Comparison of ENCODE assay signal across 20 cellular contexts in genomic region chr13:67146523-67147130, GRCh38.
DNase-seq lines count a peak whose midpoint lies in the region; ATAC-seq and TF ChIP-seq lines count a peak whose summit lies in the region.
"Had no signal": no experiment of that assay in that cellular context is flagged by ENCODE, and none has a peak within 500 bp of the region (broad histone marks: within the 10 kb centered on the region; RNA-seq: fewer than 3 reads in every experiment).

No MANE protein-coding gene starts in this region.

- no peaks in the 10 kb centered on the region for H3K36me3 Mint-ChIP-seq in naive B cell
- H3K36me3 Mint-ChIP-seq in activated T-cell treated with anti-CD3 and anti-CD28 coated beads, Interleukin-2, amount 50 U/mL, for 72 hours (ENCODE audit: insufficient read depth in 2 of 2) = no peaks in the 10 kb centered on the region
- H3K36me3 Mint-ChIP-seq: CD8-positive, alpha-beta T cell had no signal

- H3K27me3 ChIP-seq in left ventricle myocardium inferior (ENCODE audit: low read depth) = no peaks in the 10 kb centered on the region
- H3K27me3 ChIP-seq in suprapubic skin = no peaks in the 10 kb centered on the region
- no peaks in the 10 kb centered on the region for H3K27me3 ChIP-seq in A673 (replicated peaks; ENCODE audit: insufficient read depth, low read depth, low read length, poor library complexity)
- H3K27me3 ChIP-seq: gastrocnemius medialis, upper lobe of left lung had no signal

- no peak for DNase-seq in left ventricle myocardium inferior
- no peak for DNase-seq in Right ventricle myocardium inferior (ENCODE audit: missing footprints)
- no peak for DNase-seq in naive B cell
- DNase-seq in suprapubic skin (ENCODE audit: low spot score in 2 of 2) = no peak
- DNase-seq in T1000 (lab: John Stamatoyannopoulos, UW) = no peak
- no peak for DNase-seq in A673 (ENCODE audit: low spot score)
- no peak for DNase-seq in activated T-cell treated with anti-CD3 and anti-CD28 coated beads, Interleukin-2, amount 50 U/mL, for 72 hours
- DNase-seq: ACHN; CD8-positive, alpha-beta T cell; DND-41; gastrocnemius medialis; H9; NCI-H146; NCI-H226; NK-92 treated with Interleukin-12 subunit alpha and Interleukin-12 subunit beta, amount 100 ng/mL, for 24 hours; stimulated activated CD4-positive, alpha-beta T cell treated with anti-CD3 and anti-CD28 coated beads, Interleukin-15, amount 100 ng/mL, for 24 hours; stimulated activated naive CD4-positive, alpha-beta T cell treated with Interleukin-2 at 50 U/mL for 16 hours; upper lobe of left lung had no signal

- no peaks in the 10 kb centered on the region for H3K9me3 Mint-ChIP-seq in naive B cell
- no peaks in the 10 kb centered on the region for H3K9me3 Mint-ChIP-seq in activated T-cell treated with anti-CD3 and anti-CD28 coated beads, Interleukin-2, amount 50 U/mL, for 72 hours
- H3K9me3 Mint-ChIP-seq: CD8-positive, alpha-beta T cell; H9 had no signal

- H3K27ac Mint-ChIP-seq in naive B cell = peak overlapping the region; percentile 69 to 94 (median 86)
- no peak overlapping the region for H3K27ac Mint-ChIP-seq in activated T-cell treated with anti-CD3 and anti-CD28 coated beads, Interleukin-2, amount 50 U/mL, for 72 hours
- H3K27ac Mint-ChIP-seq: CD8-positive, alpha-beta T cell had no signal

- no peak for TF ChIP-seq CTCF in left ventricle myocardium inferior (IDR thresholded peaks at IDR 0.05; ENCODE audit: borderline replicate concordance)
- no peak for TF ChIP-seq CTCF in suprapubic skin (IDR thresholded peaks at IDR 0.05)
- TF ChIP-seq CTCF in A673 (conservative IDR thresholded peaks at IDR 0.05; ENCODE audit: low read depth, low read length) = no peak

- H3K36me3 ChIP-seq in left ventricle myocardium inferior (no peaks in the 10 kb centered on the region), suprapubic skin (no peaks in the 10 kb centered on the region), A673 (ENCODE audit: insufficient read depth, low read length, poor library complexity, severe bottlenecking) (no peaks in the 10 kb centered on the region)
- H3K36me3 ChIP-seq: gastrocnemius medialis, prostate gland, upper lobe of left lung had no signal

- POLR2A ChIA-PET in A673 (lab: Charles Lee; ENCODE audit: low non-redundant PET) = no interaction called here

- no peak for TF ChIP-seq POLR2A in suprapubic skin (IDR thresholded peaks at IDR 0.05)

- CTCF ChIA-PET in A673 (lab: Charles Lee) = no interaction called here

- H3K4me3 Mint-ChIP-seq in naive B cell = peak overlapping the region; percentile 65 to 90 (median 77)
- no peak overlapping the region for H3K4me3 Mint-ChIP-seq in activated T-cell treated with anti-CD3 and anti-CD28 coated beads, Interleukin-2, amount 50 U/mL, for 72 hours
- H3K4me3 Mint-ChIP-seq: CD8-positive, alpha-beta T cell; H9 had no signal

- ATAC-seq in Right ventricle myocardium inferior = no peak
- ATAC-seq in naive B cell (ENCODE audit: low read depth in 2 of 2) = peak; percentile 25 to 33
- ATAC-seq in activated T-cell treated with anti-CD3 and anti-CD28 coated beads, Interleukin-2, amount 50 U/mL, for 72 hours (replicated peaks in 1 of 2) = no peak
- ATAC-seq: CD8-positive, alpha-beta T cell had no signal

- no TSS peak for BruUV-seq in A673 (replicated peaks; lab: Mats Ljungman, UMichigan)

- 66% methylated on average over 4 of the region's 4 CpGs for WGBS in suprapubic skin

- intact Hi-C loops in left ventricle myocardium inferior (cut with micrococcal nuclease) = no loop called here
- intact Hi-C loops in Right ventricle myocardium inferior (cut with DNase I) = loop anchor here (5.0 kb wide), 2 partner anchors 54 to 76 kb away; no protein-coding TSS in a partner anchor
- intact Hi-C loops in A673 (cut with micrococcal nuclease; ENCODE audit: unreplicated experiment) = no loop called here

- H3K27me3 Mint-ChIP-seq in naive B cell = no peaks in the 10 kb centered on the region
- no peaks in the 10 kb centered on the region for H3K27me3 Mint-ChIP-seq in activated T-cell treated with anti-CD3 and anti-CD28 coated beads, Interleukin-2, amount 50 U/mL, for 72 hours (ENCODE audit: low read depth)

- H3K9me3 ChIP-seq in left ventricle myocardium inferior (replicated peaks) (no peaks in the 10 kb centered on the region), suprapubic skin (no peaks in the 10 kb centered on the region), A673 (ENCODE audit: low read depth, low read length, poor library complexity, severe bottlenecking) (no peaks in the 10 kb centered on the region)
- H3K9me3 ChIP-seq: gastrocnemius medialis, prostate gland, upper lobe of left lung had no signal

- H3K27ac ChIP-seq in left ventricle myocardium inferior (replicated peaks) = peak overlapping the region; percentile 87
- H3K27ac ChIP-seq in cingulate gyrus (ENCODE audit: low read depth, low read length) = peak overlapping the region; percentile 39
- H3K27ac ChIP-seq in suprapubic skin = no peak overlapping the region
- H3K27ac ChIP-seq in A673 (ENCODE audit: low read depth, low read length, poor library complexity, severe bottlenecking) = no peak overlapping the region
- H3K27ac ChIP-seq: prostate gland had no signal

- no peak for TF ChIP-seq EP300 in suprapubic skin (IDR thresholded peaks at IDR 0.05)

- peaks cover 30 to 39% (median 35%) of the 10 kb centered on the region in 3 donors for H3K4me1 Mint-ChIP-seq in naive B cell
- no peaks in the 10 kb centered on the region for H3K4me1 Mint-ChIP-seq in activated T-cell treated with anti-CD3 and anti-CD28 coated beads, Interleukin-2, amount 50 U/mL, for 72 hours (ENCODE audit: low read depth)

- H3K4me1 ChIP-seq in left ventricle myocardium inferior = peaks cover 56% of the 10 kb centered on the region
- H3K4me1 ChIP-seq in suprapubic skin = peaks cover 2% of the 10 kb centered on the region
- no peaks in the 10 kb centered on the region for H3K4me1 ChIP-seq in A673 (ENCODE audit: insufficient read depth, low read length, poor library complexity, severe bottlenecking)
- H3K4me1 ChIP-seq: prostate gland had no signal

- H3K4me3 ChIP-seq in left ventricle myocardium inferior = peak overlapping the region; percentile 46
- H3K4me3 ChIP-seq in suprapubic skin = no peak overlapping the region
- H3K4me3 ChIP-seq in A673 (ENCODE audit: low read depth, low read length, poor library complexity, severe bottlenecking) = no peak overlapping the region
- H3K4me3 ChIP-seq: prostate gland, upper lobe of left lung had no signal

Comparison
In these comparisons a context has a peak if more than half of its experiments do, and no peak if none do; other contexts are left out.
1. H3K27ac ChIP-seq: peak in left ventricle myocardium inferior (single experiment) and cingulate gyrus (single experiment); none in suprapubic skin (single experiment) and A673 (single experiment).
2. ATAC-seq: peak in naive B cell (2 of 2); none in Right ventricle myocardium inferior (single experiment) and activated T-cell treated with anti-CD3 and anti-CD28 coated beads, Interleukin-2, amount 50 U/mL, for 72 hours (0 of 2).
3. H3K4me3 Mint-ChIP-seq: peak in naive B cell (8 of 8); none in activated T-cell treated with anti-CD3 and anti-CD28 coated beads, Interleukin-2, amount 50 U/mL, for 72 hours (0 of 2).